Comparison of ENCODE assay signal across 35 cellular contexts in genomic region chr11:101113540-101113939, GRCh38. TPM values are rescaled to one million over a fixed set of nuclear protein-coding genes. Genes with fewer than 3 reads are reported as not detected.
"Had no signal": no experiment of that assay in that cellular context is flagged by ENCODE, and none has a peak within 500 bp of the region (broad histone marks: within the 10 kb centered on the region; RNA-seq: fewer than 3 reads in every experiment).

No MANE protein-coding gene starts in this region.

- H3K27me3 ChIP-seq: adrenal gland, body of pancreas, esophagus squamous epithelium, gastroesophageal sphincter had no signal

- H3K4me3 ChIP-seq: adrenal gland, body of pancreas, esophagus squamous epithelium, gastroesophageal sphincter had no signal

- ATAC-seq: activated CD4-positive, alpha-beta T cell treated with anti-CD3 and anti-CD28 coated beads for 36 hours; activated CD8-positive, alpha-beta memory T cell treated with anti-CD3 and anti-CD28 coated beads, Interleukin-2, amount 10 ng/mL, durations not matched to agents 7 days and 5 days; activated CD8-positive, alpha-beta T cell treated with anti-CD3 and anti-CD28 coated beads, Interleukin-2, amount 10 ng/mL, durations not matched to agents 7 days and 5 days; activated naive CD8-positive, alpha-beta T cell treated with anti-CD3 and anti-CD28 coated beads, Interleukin-2, amount 50 U/mL, for 24 hours; body of pancreas; gastroesophageal sphincter; T-helper 17 cell had no signal

- H3K9me3 Mint-ChIP-seq: activated CD4-positive, alpha-beta T cell treated with anti-CD3 and anti-CD28 coated beads, Interleukin-2, amount 10 ng/mL, durations not matched to agents 24 days and 14 days; activated naive CD8-positive, alpha-beta T cell treated with anti-CD3 and anti-CD28 coated beads for 36 hours; activated T-helper 1 cell treated with anti-CD3 and anti-CD28 coated beads, Interleukin-12 subunit alpha, Interleukin-12 subunit beta, Interleukin-2, Interleukin-4 antibody, amounts not matched to agents 30 ng/mL and 10 ng/mL and 1 ng/mL, durations not matched to agents 14 hours and 24 hours and 36 hours had no signal

- H3K4me3 Mint-ChIP-seq: activated CD4-positive, alpha-beta memory T cell treated with anti-CD3 and anti-CD28 coated beads for 36 hours; activated CD4-positive, alpha-beta T cell treated with anti-CD3 and anti-CD28 coated beads for 36 hours; activated CD4-positive, alpha-beta T cell treated with anti-CD3 and anti-CD28 coated beads, Interleukin-2, amount 10 ng/mL, durations not matched to agents 24 days and 14 days; activated CD8-positive, alpha-beta memory T cell treated with anti-CD3 and anti-CD28 coated beads, Interleukin-2, amount 10 ng/mL, durations not matched to agents 7 days and 5 days; activated CD8-positive, alpha-beta T cell treated with anti-CD3 and anti-CD28 coated beads, Interleukin-2, amount 10 ng/mL, durations not matched to agents 7 days and 5 days; activated naive CD4-positive, alpha-beta T cell treated with anti-CD3 and anti-CD28 coated beads for 36 hours; activated naive CD4-positive, alpha-beta T cell treated with anti-CD3 and anti-CD28 coated beads, Interleukin-2, amount 50 U/mL, for 24 hours; activated naive CD8-positive, alpha-beta T cell treated with anti-CD3 and anti-CD28 coated beads for 36 hours; activated naive CD8-positive, alpha-beta T cell treated with anti-CD3 and anti-CD28 coated beads, Interleukin-2, amount 50 U/mL, for 24 hours; activated T-helper 1 cell treated with anti-CD3 and anti-CD28 coated beads, Interleukin-12 subunit alpha, Interleukin-12 subunit beta, Interleukin-2, Interleukin-4 antibody, amounts not matched to agents 30 ng/mL and 10 ng/mL and 1 ng/mL, durations not matched to agents 14 hours and 24 hours and 36 hours; T-helper 17 cell; T-helper 2 cell treated with Interferon-gamma antibody and Interleukin-4, amounts not matched to agents 5 μg/mL and 100 μg/mL, for 36 hours had no signal

- H3K9me3 ChIP-seq: adrenal gland, body of pancreas, esophagus squamous epithelium, gastroesophageal sphincter had no signal

- DNase-seq: activated CD4-positive, alpha-beta memory T cell treated with anti-CD3 and anti-CD28 coated beads for 36 hours; activated CD4-positive, alpha-beta T cell treated with anti-CD3 and anti-CD28 coated beads for 36 hours; activated CD4-positive, alpha-beta T cell treated with anti-CD3 and anti-CD28 coated beads, Interleukin-2, amount 10 ng/mL, durations not matched to agents 24 days and 14 days; activated CD4-positive, CD25-positive, alpha-beta regulatory T cell; activated CD4-positive, CD25-positive, alpha-beta regulatory T cell treated with anti-CD3 and anti-CD28 coated beads, Interleukin-2, amount 50 U/mL, for 72 hours; activated CD8-positive, alpha-beta memory T cell treated with anti-CD3 and anti-CD28 coated beads, Interleukin-2, amount 10 ng/mL, durations not matched to agents 7 days and 5 days; activated CD8-positive, alpha-beta memory T cell treated with anti-CD3 and anti-CD28 coated beads, Interleukin-2, amount 50 U/mL, for 4 hours; activated CD8-positive, alpha-beta T cell treated with anti-CD3 and anti-CD28 coated beads, Interleukin-2, amount 10 ng/mL, durations not matched to agents 7 days and 5 days; activated effector memory CD4-positive, alpha-beta T cell treated with anti-CD3 and anti-CD28 coated beads, Interleukin-2, amount 50 U/mL, for 16 hours; activated naive CD4-positive, alpha-beta T cell treated with anti-CD3 and anti-CD28 coated beads for 36 hours; activated naive CD8-positive, alpha-beta T cell treated with anti-CD3 and anti-CD28 coated beads for 36 hours; activated naive CD8-positive, alpha-beta T cell treated with anti-CD3 and anti-CD28 coated beads, Interleukin-2, amount 50 U/mL, for 24 hours; activated T-cell treated with anti-CD3 and anti-CD28 coated beads, Interleukin-2, amount 50 U/mL, for 1 hour; activated T-cell treated with anti-CD3 and anti-CD28 coated beads, Interleukin-2, amount 50 U/mL, for 48 hours; adrenal gland; amygdala; aorta; body of pancreas; caudate nucleus; effector CD8-positive, alpha-beta T cell; esophagus squamous epithelium; foreskin melanocyte; T-helper 1 cell; T-helper 17 cell; T1000 had no signal

- H3K27ac ChIP-seq: adrenal gland, body of pancreas, epithelial cell of prostate, esophagus squamous epithelium, gastroesophageal sphincter had no signal

- H3K4me1 Mint-ChIP-seq: activated CD4-positive, alpha-beta T cell treated with anti-CD3 and anti-CD28 coated beads for 36 hours; activated CD4-positive, alpha-beta T cell treated with anti-CD3 and anti-CD28 coated beads, Interleukin-2, amount 10 ng/mL, durations not matched to agents 24 days and 14 days; activated CD8-positive, alpha-beta memory T cell treated with anti-CD3 and anti-CD28 coated beads, Interleukin-2, amount 10 ng/mL, durations not matched to agents 7 days and 5 days; activated naive CD4-positive, alpha-beta T cell treated with anti-CD3 and anti-CD28 coated beads, Interleukin-2, amount 50 U/mL, for 24 hours; activated naive CD8-positive, alpha-beta T cell treated with anti-CD3 and anti-CD28 coated beads for 36 hours; activated naive CD8-positive, alpha-beta T cell treated with anti-CD3 and anti-CD28 coated beads, Interleukin-2, amount 50 U/mL, for 24 hours; T-helper 17 cell had no signal

- H3K36me3 Mint-ChIP-seq: activated CD4-positive, alpha-beta memory T cell treated with anti-CD3 and anti-CD28 coated beads for 36 hours; activated CD8-positive, alpha-beta memory T cell treated with anti-CD3 and anti-CD28 coated beads, Interleukin-2, amount 10 ng/mL, durations not matched to agents 7 days and 5 days; activated naive CD4-positive, alpha-beta T cell treated with anti-CD3 and anti-CD28 coated beads, Interleukin-2, amount 50 U/mL, for 24 hours; activated naive CD8-positive, alpha-beta T cell treated with anti-CD3 and anti-CD28 coated beads for 36 hours had no signal

- H3K36me3 ChIP-seq: adrenal gland, esophagus squamous epithelium, gastroesophageal sphincter had no signal

- H3K27me3 Mint-ChIP-seq: activated CD4-positive, alpha-beta memory T cell treated with anti-CD3 and anti-CD28 coated beads for 36 hours; activated CD4-positive, alpha-beta T cell treated with anti-CD3 and anti-CD28 coated beads for 36 hours; activated CD4-positive, alpha-beta T cell treated with anti-CD3 and anti-CD28 coated beads, Interleukin-2, amount 10 ng/mL, durations not matched to agents 24 days and 14 days; activated CD8-positive, alpha-beta memory T cell treated with anti-CD3 and anti-CD28 coated beads, Interleukin-2, amount 10 ng/mL, durations not matched to agents 7 days and 5 days; activated naive CD4-positive, alpha-beta T cell treated with anti-CD3 and anti-CD28 coated beads, Interleukin-2, amount 50 U/mL, for 24 hours; activated naive CD8-positive, alpha-beta T cell treated with anti-CD3 and anti-CD28 coated beads for 36 hours; activated naive CD8-positive, alpha-beta T cell treated with anti-CD3 and anti-CD28 coated beads, Interleukin-2, amount 50 U/mL, for 24 hours; T-helper 17 cell had no signal

- H3K27ac Mint-ChIP-seq: activated CD4-positive, alpha-beta memory T cell treated with anti-CD3 and anti-CD28 coated beads for 36 hours; activated CD4-positive, alpha-beta T cell treated with anti-CD3 and anti-CD28 coated beads for 36 hours; activated CD4-positive, alpha-beta T cell treated with anti-CD3 and anti-CD28 coated beads, Interleukin-2, amount 10 ng/mL, durations not matched to agents 24 days and 14 days; activated CD8-positive, alpha-beta memory T cell treated with anti-CD3 and anti-CD28 coated beads, Interleukin-2, amount 10 ng/mL, durations not matched to agents 7 days and 5 days; activated CD8-positive, alpha-beta T cell treated with anti-CD3 and anti-CD28 coated beads, Interleukin-2, amount 10 ng/mL, durations not matched to agents 7 days and 5 days; activated naive CD4-positive, alpha-beta T cell treated with anti-CD3 and anti-CD28 coated beads for 36 hours; activated naive CD4-positive, alpha-beta T cell treated with anti-CD3 and anti-CD28 coated beads, Interleukin-2, amount 50 U/mL, for 24 hours; activated naive CD8-positive, alpha-beta T cell treated with anti-CD3 and anti-CD28 coated beads for 36 hours; activated naive CD8-positive, alpha-beta T cell treated with anti-CD3 and anti-CD28 coated beads, Interleukin-2, amount 50 U/mL, for 24 hours; activated T-helper 1 cell treated with anti-CD3 and anti-CD28 coated beads, Interleukin-12 subunit alpha, Interleukin-12 subunit beta, Interleukin-2, Interleukin-4 antibody, amounts not matched to agents 30 ng/mL and 10 ng/mL and 1 ng/mL, durations not matched to agents 14 hours and 24 hours and 36 hours; activated T-helper 2 cell treated with anti-CD3 and anti-CD28 coated beads, Interferon-gamma antibody, Interleukin-2, Interleukin-4, amounts not matched to agents 10 μg/mL and 5 μg/mL and 100 μg/mL, durations not matched to agents 14 hours and 24 hours and 36 hours; T-helper 17 cell; T-helper 2 cell treated with Interferon-gamma antibody and Interleukin-4, amounts not matched to agents 5 μg/mL and 100 μg/mL, for 36 hours had no signal

- H3K4me1 ChIP-seq: adrenal gland, body of pancreas, esophagus squamous epithelium, gastroesophageal sphincter had no signal

RNA-seq across cellular contexts. Expression of gene PGR, which starts 16.1 kb away (rescaled TPM):
- total RNA-seq: activated CD4-positive, alpha-beta memory T cell treated with anti-CD3 and anti-CD28 coated beads for 36 hours; activated CD4-positive, alpha-beta T cell treated with anti-CD3 and anti-CD28 coated beads for 36 hours; activated CD4-positive, alpha-beta T cell treated with anti-CD3 and anti-CD28 coated beads, Interleukin-2, amount 10 ng/mL, durations not matched to agents 24 days and 14 days; activated CD8-positive, alpha-beta memory T cell treated with anti-CD3 and anti-CD28 coated beads for 36 hours; activated CD8-positive, alpha-beta memory T cell treated with anti-CD3 and anti-CD28 coated beads, Interleukin-2, amount 10 ng/mL, durations not matched to agents 7 days and 5 days; activated CD8-positive, alpha-beta T cell treated with anti-CD3 and anti-CD28 coated beads, Interleukin-2, amount 10 ng/mL, durations not matched to agents 7 days and 5 days; activated naive CD4-positive, alpha-beta T cell treated with anti-CD3 and anti-CD28 coated beads for 36 hours; activated naive CD8-positive, alpha-beta T cell treated with anti-CD3 and anti-CD28 coated beads for 36 hours; activated T-helper 1 cell treated with anti-CD3 and anti-CD28 coated beads, Interleukin-12 subunit alpha, Interleukin-12 subunit beta, Interleukin-2, Interleukin-4 antibody, amounts not matched to agents 30 ng/mL and 10 ng/mL and 1 ng/mL, durations not matched to agents 14 hours and 24 hours and 36 hours; activated T-helper 2 cell treated with anti-CD3 and anti-CD28 coated beads, Interferon-gamma antibody, Interleukin-2, Interleukin-4, amounts not matched to agents 10 μg/mL and 5 μg/mL and 100 μg/mL, durations not matched to agents 14 hours and 24 hours and 36 hours; chondrocyte; endothelial cell of umbilical vein; glomerular endothelial cell; T-helper 17 cell had no signal
- polyA plus RNA-seq: endothelial cell of umbilical vein had no signal
